Comparison of ENCODE assay signal across 2 cellular contexts in the genomic region with DNA sequence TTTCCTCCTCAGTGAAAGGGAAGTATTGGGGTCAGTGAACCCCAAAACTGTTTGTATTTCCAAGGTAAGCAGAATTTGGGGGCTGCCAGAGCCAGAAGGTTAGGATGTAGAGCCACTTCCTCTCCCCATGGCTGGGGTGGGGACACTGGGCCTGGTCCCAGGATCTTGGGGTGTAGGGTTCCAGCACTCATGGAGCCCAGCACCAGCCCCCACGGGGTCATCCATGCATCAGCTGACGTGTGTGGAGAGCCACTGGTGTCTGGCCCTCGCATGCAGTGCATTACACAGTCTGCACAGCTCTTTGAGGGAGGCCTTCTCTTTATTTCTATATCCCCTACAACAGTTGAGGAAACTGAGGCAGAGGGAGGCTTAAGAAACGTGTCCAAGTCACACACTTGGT.
TF ChIP-seq lines count a peak whose summit lies in the region.

No MANE protein-coding gene starts in this region.

TF ChIP-seq in SK-N-SH treated with all-trans-retinoic acid at 6 μM for 48 hours, 23 proteins besides CTCF, POLR2A, EP300 and RAD21 (continued from another document):
- TF ChIP-seq, protein P1, sequence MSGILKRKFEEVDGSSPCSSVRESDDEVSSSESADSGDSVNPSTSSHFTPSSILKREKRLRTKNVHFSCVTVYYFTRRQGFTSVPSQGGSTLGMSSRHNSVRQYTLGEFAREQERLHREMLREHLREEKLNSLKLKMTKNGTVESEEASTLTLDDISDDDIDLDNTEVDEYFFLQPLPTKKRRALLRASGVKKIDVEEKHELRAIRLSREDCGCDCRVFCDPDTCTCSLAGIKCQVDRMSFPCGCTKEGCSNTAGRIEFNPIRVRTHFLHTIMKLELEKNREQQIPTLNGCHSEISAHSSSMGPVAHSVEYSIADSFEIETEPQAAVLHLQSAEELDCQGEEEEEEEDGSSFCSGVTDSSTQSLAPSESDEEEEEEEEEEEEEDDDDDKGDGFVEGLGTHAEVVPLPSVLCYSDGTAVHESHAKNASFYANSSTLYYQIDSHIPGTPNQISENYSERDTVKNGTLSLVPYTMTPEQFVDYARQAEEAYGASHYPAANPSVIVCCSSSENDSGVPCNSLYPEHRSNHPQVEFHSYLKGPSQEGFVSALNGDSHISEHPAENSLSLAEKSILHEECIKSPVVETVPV (CRISPR knock-in tag; IDR thresholded peaks at IDR 0.05), result no peak

TF ChIP-seq in endothelial cell of umbilical vein, 7 proteins besides CTCF, POLR2A, EP300 and RAD21 (continued from another document):
- TF ChIP-seq EZH2 (IDR thresholded peaks at IDR 0.05; ENCODE audit: borderline replicate concordance, low read depth, low read length, severe bottlenecking), result no peak
- TF ChIP-seq, protein P2, sequence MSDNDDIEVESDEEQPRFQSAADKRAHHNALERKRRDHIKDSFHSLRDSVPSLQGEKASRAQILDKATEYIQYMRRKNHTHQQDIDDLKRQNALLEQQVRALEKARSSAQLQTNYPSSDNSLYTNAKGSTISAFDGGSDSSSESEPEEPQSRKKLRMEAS (IDR thresholded peaks at IDR 0.05; ENCODE audit: insufficient read depth, insufficient read length), result no peak
